8 cellular contexts compared by ENCODE assay signal in the genomic region with DNA sequence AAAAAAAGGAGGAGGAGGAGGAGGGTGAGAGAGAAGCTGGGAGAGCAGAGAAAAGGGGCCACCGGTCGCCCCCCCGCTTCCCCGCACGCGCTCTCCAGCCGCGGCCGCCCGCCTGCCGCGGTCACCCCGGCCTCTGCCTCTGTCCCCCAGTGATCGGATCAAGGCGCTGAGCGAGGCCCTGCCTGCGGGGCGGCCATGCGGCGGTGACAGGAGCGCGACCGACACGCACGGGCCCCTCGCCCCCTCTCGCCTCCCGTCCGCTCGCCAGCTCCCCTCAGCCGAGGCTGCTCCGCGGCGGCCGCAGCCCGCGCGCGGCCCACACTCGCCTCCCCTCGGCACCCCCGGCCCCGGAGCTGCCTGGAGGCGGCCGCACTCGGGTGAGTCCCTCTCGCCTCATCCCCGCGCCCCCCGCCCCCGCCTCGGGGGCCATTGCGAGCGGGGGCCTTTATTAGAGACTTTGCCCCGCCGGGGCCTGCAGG. TPM values are rescaled to one million over a fixed set of nuclear protein-coding genes. Genes with fewer than 3 reads are reported as not detected.
DNase-seq lines count a peak whose midpoint lies in the region; ATAC-seq and TF ChIP-seq lines count a peak whose summit lies in the region.

GTF2I (plus strand) TSS at position 27 of the 479 bp plus-strand sequence. CDS start 31,411 bp downstream, outside the sequence.

- H3K4me3 Mint-ChIP-seq in activated CD8-positive, alpha-beta T cell treated with anti-CD3 and anti-CD28 coated beads for 36 hours, result peak within 1 kb of the TSS; percentile 79

- H3K27ac Mint-ChIP-seq in activated CD8-positive, alpha-beta T cell treated with anti-CD3 and anti-CD28 coated beads for 36 hours, result peak within 1 kb of the TSS; percentile 93

- H3K27me3 ChIP-seq in BLaER1, result no peaks in the 10 kb centered on the region

- H3K4me1 Mint-ChIP-seq in activated CD8-positive, alpha-beta T cell treated with anti-CD3 and anti-CD28 coated beads for 36 hours (ENCODE audit: low read depth), result peaks cover 50% of the 10 kb centered on the region

- peak within 1 kb of the TSS; percentile 100 for H3K27ac ChIP-seq in BLaER1

- H3K9me3 Mint-ChIP-seq in activated CD8-positive, alpha-beta T cell treated with anti-CD3 and anti-CD28 coated beads for 36 hours, result no peaks in the 10 kb centered on the region

- intact Hi-C loops in activated CD8-positive, alpha-beta T cell treated with anti-CD3 and anti-CD28 coated beads for 36 hours (cut with micrococcal nuclease), result no loop called here

- peak; percentile 13 for ATAC-seq in GM19395 (IDR thresholded peaks at IDR 0.05; ENCODE audit: unreplicated experiment)
- peak; percentile 13 for ATAC-seq in HG03442 (IDR thresholded peaks at IDR 0.05; ENCODE audit: unreplicated experiment)
- peak; percentile 15 for ATAC-seq in activated CD8-positive, alpha-beta T cell treated with anti-CD3 and anti-CD28 coated beads for 36 hours

- peak within 1 kb of the TSS; percentile 95 for H3K4me2 ChIP-seq in BLaER1

- peaks cover 43% of the 10 kb centered on the region for H4K20me1 ChIP-seq in BLaER1

- H3K36me3 Mint-ChIP-seq in activated CD8-positive, alpha-beta T cell treated with anti-CD3 and anti-CD28 coated beads for 36 hours (ENCODE audit: low read depth), result peaks cover 19% of the 10 kb centered on the region

- no peaks in the 10 kb centered on the region for H3K27me3 Mint-ChIP-seq in activated CD8-positive, alpha-beta T cell treated with anti-CD3 and anti-CD28 coated beads for 36 hours

- peak; percentile 50 for DNase-seq in activated CD8-positive, alpha-beta T cell treated with anti-CD3 and anti-CD28 coated beads for 36 hours
- DNase-seq in fibroblast of the aortic adventitia (ENCODE audit: low read depth) (no peak), occipital lobe (lab: John Stamatoyannopoulos, UW) (no peak), HK-2 (ENCODE audit: unreplicated experiment) (no peak), kidney glomerular epithelial cell (lab: John Stamatoyannopoulos, UW) (no peak)

- TF ChIP-seq CTCF in activated CD8-positive, alpha-beta T cell treated with anti-CD3 and anti-CD28 coated beads for 36 hours (IDR thresholded peaks at IDR 0.05), result no peak
- no peak for TF ChIP-seq CTCF in fibroblast of the aortic adventitia (IDR thresholded peaks at IDR 0.05; ENCODE audit: insufficient read depth, low read length)

- peaks cover 6% of the 10 kb centered on the region; the same call in 1 of the 2 replicates for H3K36me3 ChIP-seq in BLaER1

- peak within 1 kb of the TSS; percentile 99 for H3K4me3 ChIP-seq in BLaER1
- H3K4me3 ChIP-seq in fibroblast of the aortic adventitia (ENCODE audit: low read depth, low read length), result peak within 1 kb of the TSS; percentile 82

- CTCF ChIA-PET in activated CD8-positive, alpha-beta T cell treated with anti-CD3 and anti-CD28 coated beads for 36 hours (lab: Charles Lee), result interaction anchor here (0.7 kb wide), 1 partner anchor 75 kb away, joined by 3 read pairs; no protein-coding TSS in a partner anchor

- H3K9ac ChIP-seq in BLaER1, result peak within 1 kb of the TSS; percentile 100

- POLR2A ChIA-PET in activated CD8-positive, alpha-beta T cell treated with anti-CD3 and anti-CD28 coated beads for 36 hours (lab: Charles Lee), result no interaction called here

- no peaks in the 10 kb centered on the region for H3K9me3 ChIP-seq in BLaER1

- peaks cover 77% of the 10 kb centered on the region for H3K4me1 ChIP-seq in BLaER1

RNA-seq across cellular contexts. Expression of gene GTF2I, which starts in this region (rescaled TPM):
- 100 to 1,000 TPM; 156 TPM for total RNA-seq in activated CD8-positive, alpha-beta T cell treated with anti-CD3 and anti-CD28 coated beads for 36 hours
- 109 and 156 TPM in 2 replicates for total RNA-seq in fibroblast of the aortic adventitia (ENCODE audit: low replicate concordance)
- total RNA-seq in occipital lobe, result 229 TPM
